Comparison of ENCODE assay signal across 2 cellular contexts in genomic region chr1:22527122-22527521, GRCh38.
A peak's percentile ranks its signal among the peaks of the same experiment; 100 is the strongest.
TF ChIP-seq lines count a peak whose summit lies in the region.

No MANE protein-coding gene starts in this region.

TF ChIP-seq in HCT116, 20 proteins besides CTCF, POLR2A, EP300 and RAD21:
- TF ChIP-seq ZBTB33 (IDR thresholded peaks at IDR 0.05; ENCODE audit: extremely low read depth, insufficient replicate concordance, low read length) (no peak), YY1 (IDR thresholded peaks at IDR 0.05; ENCODE audit: extremely low read depth, insufficient replicate concordance, low read depth, low read length) (no peak), EGR1 (IDR thresholded peaks at IDR 0.05; ENCODE audit: low read depth) (no peak), SP1 (IDR thresholded peaks at IDR 0.05; ENCODE audit: low read depth) (no peak), FOSL1 (IDR thresholded peaks at IDR 0.05; ENCODE audit: low read depth) (no peak)
TF ChIP-seq in HCT116: peak in this region for 0.

TF ChIP-seq in SK-N-SH, 30 proteins besides CTCF, POLR2A, EP300 and RAD21:
- TF ChIP-seq GATA2 (CRISPR knock-in tag; IDR thresholded peaks at IDR 0.05) (peak; percentile 62), USF1 (IDR thresholded peaks at IDR 0.05; ENCODE audit: borderline replicate concordance, low read depth) (no peak), POLR2AphosphoS5 (IDR thresholded peaks at IDR 0.05; ENCODE audit: low read depth, low read length) (no peak), SMC3 (IDR thresholded peaks at IDR 0.05; ENCODE audit: low read depth, low read length) (0 out of 2 replicates have a peak, but pooled peaks have one; percentile 20), ZBTB33 (IDR thresholded peaks at IDR 0.05; ENCODE audit: borderline replicate concordance, low read depth) (no peak)
TF ChIP-seq in SK-N-SH: peak in this region for 2.
